In the genomic region with DNA sequence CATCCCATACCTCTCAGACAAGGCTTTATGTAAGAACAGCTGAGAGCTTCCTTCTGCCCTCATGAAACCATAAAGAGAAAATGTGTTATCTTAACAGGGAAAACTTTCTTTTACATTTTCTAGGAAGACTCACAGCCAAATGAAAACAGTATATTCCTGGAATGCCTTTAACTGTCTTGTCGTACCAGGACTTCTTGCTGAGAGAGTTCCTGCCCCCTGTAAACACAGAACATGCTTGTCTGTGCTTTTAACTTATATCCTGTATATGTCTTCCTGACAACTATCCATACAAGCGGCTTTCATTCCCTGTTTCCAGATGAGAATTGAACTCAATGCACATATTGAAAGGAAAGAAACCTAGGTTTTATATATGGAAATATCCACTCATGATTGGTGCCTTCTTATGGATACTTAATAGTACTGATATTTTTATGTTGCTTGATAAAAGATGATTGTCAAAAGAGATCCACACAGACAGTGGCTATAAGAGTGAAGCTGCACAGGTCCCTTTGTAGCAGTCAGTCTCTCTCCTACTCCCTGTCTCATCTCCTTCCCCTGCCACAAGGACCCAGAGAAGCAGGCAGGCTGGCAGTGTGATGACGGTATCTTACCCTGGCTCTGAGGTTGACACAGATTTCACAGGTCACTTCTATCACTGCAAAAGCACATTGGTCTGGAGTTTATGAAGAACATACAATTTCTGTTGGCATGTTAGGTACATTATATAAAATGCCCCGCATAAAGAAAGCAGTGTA, we compare ENCODE assay signal across 8 cellular contexts.
DNase-seq lines count a peak whose midpoint lies in the region; ATAC-seq and TF ChIP-seq lines count a peak whose summit lies in the region.

No MANE protein-coding gene starts in this region.

- no peak for TF ChIP-seq CTCF in vagina (IDR thresholded peaks at IDR 0.05)
- no peak for TF ChIP-seq CTCF in glutamatergic neuron (IDR thresholded peaks at IDR 0.05; ENCODE audit: partially characterized antibody, unreplicated experiment)

- H3K36me3 ChIP-seq in vagina = no peaks in the 10 kb centered on the region

- DNase-seq in OCI-M1 (lab: John Stamatoyannopoulos, UW) (peak; percentile 76), mesenteric fat pad (ENCODE audit: low spot score) (peak; percentile 83), vagina (ENCODE audit: extremely low spot score in 2 of 2) (no peak), glutamatergic neuron (no peak), posterior cingulate gyrus (no peak)
- DNase-seq in activated effector memory CD4-positive, alpha-beta T cell treated with anti-CD3 and anti-CD28 coated beads, Interleukin-2, amount 50 U/mL, for 16 hours = peak; percentile 78

- ATAC-seq in GM18498 (IDR thresholded peaks at IDR 0.05; ENCODE audit: unreplicated experiment) (peak; percentile 57), HG02759 (IDR thresholded peaks at IDR 0.05; ENCODE audit: unreplicated experiment) (peak; percentile 60)

- H3K27ac Mint-ChIP-seq in glutamatergic neuron (ENCODE audit: unreplicated experiment) = no peak overlapping the region

- no peaks in the 10 kb centered on the region for H3K9me3 Mint-ChIP-seq in glutamatergic neuron (ENCODE audit: unreplicated experiment)

- H3K4me3 Mint-ChIP-seq in glutamatergic neuron (ENCODE audit: unreplicated experiment) = no peak overlapping the region

- no peak overlapping the region for H3K4me3 ChIP-seq in vagina

- no peaks in the 10 kb centered on the region for H3K9me3 ChIP-seq in vagina

- peak overlapping the region; percentile 34 for H3K27ac ChIP-seq in vagina

- H3K4me1 Mint-ChIP-seq in glutamatergic neuron (ENCODE audit: low read depth, unreplicated experiment) = no peaks in the 10 kb centered on the region

- H3K36me3 Mint-ChIP-seq in glutamatergic neuron (ENCODE audit: unreplicated experiment) = no peaks in the 10 kb centered on the region

- intact Hi-C loops in vagina (cut with DNase I) = no loop called here
- intact Hi-C loops in posterior cingulate gyrus (cut with DNase I) = no loop called here

- TF ChIP-seq POLR2A in vagina (IDR thresholded peaks at IDR 0.05) = no peak

- no peaks in the 10 kb centered on the region for H3K27me3 ChIP-seq in vagina

- no peaks in the 10 kb centered on the region for H3K27me3 Mint-ChIP-seq in glutamatergic neuron (ENCODE audit: unreplicated experiment)

- peaks cover 15% of the 10 kb centered on the region for H3K4me1 ChIP-seq in vagina

Comparison
In these comparisons a context has a peak if more than half of its experiments do, and no peak if none do; other contexts are left out.
1. DNase-seq: peak in OCI-M1 (single experiment), activated effector memory CD4-positive, alpha-beta T cell treated with anti-CD3 and anti-CD28 coated beads, Interleukin-2, amount 50 U/mL, for 16 hours (single experiment) and mesenteric fat pad (single experiment); none in vagina (0 of 2), glutamatergic neuron (single experiment) and posterior cingulate gyrus (0 of 10).